Comparison of ENCODE assay signal across 9 cellular contexts in genomic region chr2:151808258-151809072, GRCh38. TPM values are rescaled to one million over a fixed set of nuclear protein-coding genes. Genes with fewer than 3 reads are reported as not detected.
DNase-seq lines count a peak whose midpoint lies in the region; ATAC-seq, FAIRE-seq and TF ChIP-seq lines count a peak whose summit lies in the region.
"Had no signal": no experiment of that assay in that cellular context is flagged by ENCODE, and none has a peak within 500 bp of the region (broad histone marks: within the 10 kb centered on the region; RNA-seq: fewer than 3 reads in every experiment).

No MANE protein-coding gene starts in this region.

- no peak overlapping the region for H3K27ac Mint-ChIP-seq in natural killer cell
- H3K27ac Mint-ChIP-seq in natural killer cell treated with Interleukin-12 subunit alpha and Interleukin-12 subunit beta and Interleukin-15 and Interleukin-18, amount 100 ng/mL, for 72 hours, result no peak overlapping the region
- H3K27ac Mint-ChIP-seq: stimulated activated naive CD8-positive, alpha-beta T cell treated with anti-CD3 and anti-CD28 coated beads, Interleukin-15, Interleukin-2, amounts not matched to agents 100 ng/mL and 50 ng/mL, for 24 hours had no signal

- in situ Hi-C loops in transverse colon (cut with MboI; ENCODE audit: low pct_ligation_motif_present in 1 of 4, low pct_unique_long_range_greater_than_20kb in 1 of 4, low sequenced_read_pairs in 3 of 4), result no loop called here

- TF ChIP-seq CTCF in natural killer cell (IDR thresholded peaks at IDR 0.05), result peak; percentile 80
- peak; percentile 42 for TF ChIP-seq CTCF in foreskin fibroblast (IDR thresholded peaks at IDR 0.05; ENCODE audit: low read depth, low read length)
- peak in 4 of 5 experiments; percentile 30 to 44 (median 40) for TF ChIP-seq CTCF in transverse colon (IDR thresholded peaks at IDR 0.05)

- intact Hi-C loops in natural killer cell (cut with micrococcal nuclease) (no loop called here), transverse colon (cut with DNase I; ENCODE audit: low total_unique reads) (no loop called here)

- peak; percentile 80 for FAIRE-seq in RCC 7860 (lab: Jason Lieb, UNC)

- H3K36me3 Mint-ChIP-seq in natural killer cell, result no peaks in the 10 kb centered on the region
- peaks cover 5% of the 10 kb centered on the region for H3K36me3 Mint-ChIP-seq in natural killer cell treated with Interleukin-12 subunit alpha and Interleukin-12 subunit beta and Interleukin-15 and Interleukin-18, amount 100 ng/mL, for 72 hours

- H3K4me1 ChIP-seq in transverse colon, result peaks cover 0 to 7% (median 3%) of the 10 kb centered on the region in 4 donors

- DNase-seq in natural killer cell, result no peak
- no peak for DNase-seq in natural killer cell treated with Interleukin-12 subunit alpha and Interleukin-12 subunit beta and Interleukin-15 and Interleukin-18, amount 100 ng/mL, for 72 hours (ENCODE audit: low spot score)
- peak; percentile 12 for DNase-seq in RCC 7860 (ENCODE audit: low spot score)
- peak in 1 of 2 donors; percentile 43 for DNase-seq in foreskin fibroblast
- no peak for DNase-seq in transverse colon
- DNase-seq in medulla oblongata (ENCODE audit: extremely low spot score), result no peak

- TF ChIP-seq POLR2A in transverse colon (IDR thresholded peaks at IDR 0.05), result no peak

- H3K9me3 Mint-ChIP-seq in natural killer cell, result no peaks in the 10 kb centered on the region
- H3K9me3 Mint-ChIP-seq in natural killer cell treated with Interleukin-12 subunit alpha and Interleukin-12 subunit beta and Interleukin-15 and Interleukin-18, amount 100 ng/mL, for 72 hours, result no peaks in the 10 kb centered on the region
- H3K9me3 Mint-ChIP-seq: stimulated activated naive CD8-positive, alpha-beta T cell treated with anti-CD3 and anti-CD28 coated beads, Interleukin-15, Interleukin-2, amounts not matched to agents 100 ng/mL and 50 ng/mL, for 24 hours had no signal

- no peaks in the 10 kb centered on the region for H3K27me3 Mint-ChIP-seq in natural killer cell (ENCODE audit: low read depth in 2 of 2)
- H3K27me3 Mint-ChIP-seq in natural killer cell treated with Interleukin-12 subunit alpha and Interleukin-12 subunit beta and Interleukin-15 and Interleukin-18, amount 100 ng/mL, for 72 hours, result no peaks in the 10 kb centered on the region
- H3K27me3 Mint-ChIP-seq: stimulated activated naive CD8-positive, alpha-beta T cell treated with anti-CD3 and anti-CD28 coated beads, Interleukin-15, Interleukin-2, amounts not matched to agents 100 ng/mL and 50 ng/mL, for 24 hours had no signal

- peaks cover 0 to 41% (median 16%) of the 10 kb centered on the region in 4 donors for H3K36me3 ChIP-seq in transverse colon

- H3K27ac ChIP-seq in transverse colon, result no peak overlapping the region

- no peaks in the 10 kb centered on the region for H3K4me1 Mint-ChIP-seq in natural killer cell
- H3K4me1 Mint-ChIP-seq in natural killer cell treated with Interleukin-12 subunit alpha and Interleukin-12 subunit beta and Interleukin-15 and Interleukin-18, amount 100 ng/mL, for 72 hours (ENCODE audit: low read depth in 2 of 2), result peaks cover 2 to 5% of the 10 kb centered on the region in 2 donors

- no peaks in the 10 kb centered on the region for H3K27me3 ChIP-seq in transverse colon

- TF ChIP-seq EP300 in transverse colon (IDR thresholded peaks at IDR 0.05; ENCODE audit: low read depth), result no peak

- H3K4me3 Mint-ChIP-seq in natural killer cell, result no peak overlapping the region
- H3K4me3 Mint-ChIP-seq in natural killer cell treated with Interleukin-12 subunit alpha and Interleukin-12 subunit beta and Interleukin-15 and Interleukin-18, amount 100 ng/mL, for 72 hours, result no peak overlapping the region
- H3K4me3 Mint-ChIP-seq: stimulated activated naive CD8-positive, alpha-beta T cell treated with anti-CD3 and anti-CD28 coated beads, Interleukin-15, Interleukin-2, amounts not matched to agents 100 ng/mL and 50 ng/mL, for 24 hours had no signal

- H3K4me3 ChIP-seq in foreskin fibroblast (ENCODE audit: low read depth in 1 of 2, low read length in 2 of 2), result no peak overlapping the region
- H3K4me3 ChIP-seq in transverse colon, result no peak overlapping the region

- peak; percentile 58 to 77 (median 75) for ATAC-seq in natural killer cell
- no peak for ATAC-seq in natural killer cell treated with Interleukin-12 subunit alpha and Interleukin-12 subunit beta and Interleukin-15 and Interleukin-18, amount 100 ng/mL, for 72 hours
- no peak for ATAC-seq in GM19035 (IDR thresholded peaks at IDR 0.05; ENCODE audit: unreplicated experiment)
- ATAC-seq in HG02970 (IDR thresholded peaks at IDR 0.05; ENCODE audit: low FRiP score, unreplicated experiment), result no peak

- no peaks in the 10 kb centered on the region for H3K9me3 ChIP-seq in transverse colon

- 82 to 84% methylated on average over 5 of the region's 5 CpGs for WGBS in transverse colon (ENCODE audit: low coverage in 1 of 2), 2 donors

RNA-seq across cellular contexts. Expression of gene ARL5A, which starts 19.8 kb away (rescaled TPM):
- total RNA-seq in natural killer cell, result 10 to 100 TPM; 39.9 to 58.0 (median 56.5) TPM
- total RNA-seq in natural killer cell treated with Interleukin-12 subunit alpha and Interleukin-12 subunit beta and Interleukin-15 and Interleukin-18, amount 100 ng/mL, for 72 hours, result 10 to 100 TPM; 45.5 to 68.2 TPM
- 10 to 100 TPM in 2 of 4 donors, 1 to 10 TPM in 2; 6.6 to 42.2 (median 23.6) TPM for total RNA-seq in transverse colon

Comparison
In these comparisons a context has a peak if more than half of its experiments do, and no peak if none do; other contexts are left out.
1. ATAC-seq: peak in natural killer cell (3 of 3); none in natural killer cell treated with Interleukin-12 subunit alpha and Interleukin-12 subunit beta and Interleukin-15 and Interleukin-18, amount 100 ng/mL, for 72 hours (0 of 2), GM19035 (single experiment) and HG02970 (single experiment).
2. Peak in every context shown above with its lines, with median percentiles within 50 percentile points of each other: CTCF ChIP-seq.